In the genomic region with DNA sequence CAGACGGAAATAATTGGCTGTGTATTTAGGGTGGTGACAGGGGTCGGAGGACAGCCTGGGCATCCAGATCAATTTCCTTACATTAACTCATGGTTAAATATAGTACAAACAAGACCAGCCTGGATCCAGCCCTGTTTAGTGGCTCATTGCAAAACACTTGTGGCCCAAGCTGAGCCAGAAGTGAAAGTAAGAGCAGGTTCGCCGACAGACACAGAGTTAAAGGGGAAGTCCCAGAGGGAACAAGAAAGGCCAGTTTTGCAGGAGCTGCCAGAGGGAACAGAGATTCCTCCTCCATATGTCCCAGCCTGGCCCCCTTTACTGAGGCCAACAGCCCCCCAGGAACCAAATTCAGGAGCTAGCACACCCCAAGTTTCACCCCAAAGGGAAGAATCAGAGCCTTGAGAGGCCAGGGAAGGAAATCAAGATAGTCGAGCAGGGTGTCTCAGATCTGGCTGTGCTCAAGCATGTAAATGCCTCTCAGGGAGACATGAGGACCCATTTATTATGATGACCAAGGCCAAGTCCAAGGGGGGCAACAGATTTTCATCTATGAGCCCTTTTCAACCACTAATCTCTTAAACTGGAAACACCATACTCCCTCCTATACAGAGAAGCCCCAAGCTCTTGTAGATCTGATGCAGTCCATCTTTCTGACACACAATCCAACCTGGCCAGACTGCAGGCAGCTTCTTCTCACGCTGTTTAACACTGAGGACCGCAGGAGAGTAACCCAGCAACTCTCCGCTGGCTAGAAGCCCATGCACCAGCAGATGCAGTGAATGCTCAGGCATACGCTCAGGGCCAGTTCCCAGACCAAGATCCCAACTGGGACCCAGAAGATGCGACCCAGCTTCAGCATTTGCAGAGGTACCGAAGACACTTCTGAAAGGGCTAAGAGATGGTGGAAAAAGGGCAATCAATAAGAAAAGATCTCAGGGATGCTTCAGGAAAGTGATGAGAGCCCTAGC, we compare ENCODE assay signal across 9 cellular contexts. TPM values are rescaled to one million over a fixed set of nuclear protein-coding genes. Genes with fewer than 3 reads are reported as not detected.
DNase-seq lines count a peak whose midpoint lies in the region; ATAC-seq, FAIRE-seq and TF ChIP-seq lines count a peak whose summit lies in the region.
"Had no signal": no experiment of that assay in that cellular context is flagged by ENCODE, and none has a peak within 500 bp of the region (broad histone marks: within the 10 kb centered on the region; RNA-seq: fewer than 3 reads in every experiment).

No MANE protein-coding gene starts in this region.

- no peaks in the 10 kb centered on the region for H3K9me3 ChIP-seq in suprapubic skin

- ATAC-seq in HG02840 (IDR thresholded peaks at IDR 0.05; ENCODE audit: low FRiP score, unreplicated experiment), result peak; percentile 75

- FAIRE-seq in frontal cortex (lab: Jason Lieb, UNC), result no peak
- FAIRE-seq: endometrium had no signal

- no peaks in the 10 kb centered on the region for H3K27me3 ChIP-seq in brain microvascular endothelial cell (replicated peaks)
- H3K27me3 ChIP-seq in suprapubic skin, result no peaks in the 10 kb centered on the region

- no peak for TF ChIP-seq EP300 in suprapubic skin (IDR thresholded peaks at IDR 0.05)

- peaks cover 25% of the 10 kb centered on the region for H3K4me1 ChIP-seq in suprapubic skin

- no peak overlapping the region for H3K27ac ChIP-seq in brain microvascular endothelial cell
- no peak overlapping the region for H3K27ac ChIP-seq in suprapubic skin

- peak overlapping the region; percentile 27 for H3K4me3 ChIP-seq in brain microvascular endothelial cell (ENCODE audit: low read depth, low read length)
- H3K4me3 ChIP-seq in suprapubic skin, result peak overlapping the region; percentile 19

- in situ Hi-C loops in brain microvascular endothelial cell (cut with HindIII; ENCODE audit: low pct_ligation_motif_present, low sequenced_read_pairs), result no loop called here

- WGBS in suprapubic skin, result 47% methylated on average over 11 of the region's 11 CpGs

- H3K36me3 ChIP-seq in brain microvascular endothelial cell (replicated peaks) (no peaks in the 10 kb centered on the region), suprapubic skin (no peaks in the 10 kb centered on the region)

- DNase-seq in activated T-cell treated with anti-CD3 and anti-CD28 coated beads for 48 hours (ENCODE audit: low read depth), result peak; percentile 20
- no peak for DNase-seq in activated T-cell treated with anti-CD3 and anti-CD28 coated beads for 4 hours
- peak; percentile 85 for DNase-seq in NOMO-1 treated with DMSO at 0.1 percent for 48 hours (lab: John Stamatoyannopoulos, UW; ENCODE audit: unreplicated experiment)
- peak; percentile 67 for DNase-seq in brain microvascular endothelial cell
- peak; percentile 38 to 64 for DNase-seq in lung microvascular endothelial cell (ENCODE audit: low read depth in 2 of 2)
- peak; percentile 54 to 79 for DNase-seq in suprapubic skin (ENCODE audit: low spot score in 2 of 2)
- no peak for DNase-seq in frontal cortex (ENCODE audit: low spot score in 2 of 2)

- TF ChIP-seq CTCF in brain microvascular endothelial cell (IDR thresholded peaks at IDR 0.05; ENCODE audit: low read depth, low read length, missing control alignments), result no peak
- no peak for TF ChIP-seq CTCF in suprapubic skin (IDR thresholded peaks at IDR 0.05)

- TF ChIP-seq POLR2A in suprapubic skin (IDR thresholded peaks at IDR 0.05), result no peak

RNA-seq across cellular contexts. Expression of a gene that starts 15.9 kb away (rescaled TPM):
- total RNA-seq in lung microvascular endothelial cell, result 24.2 and 45.4 TPM in 2 replicates
- total RNA-seq in suprapubic skin, result 10 to 100 TPM; 41.2 to 65.9 (median 53.3) TPM
- total RNA-seq in frontal cortex, result 48.9 TPM

RNA-seq across cellular contexts. Expression of a gene that starts 16.2 kb away (rescaled TPM):
- 0.22 and 1.6 TPM in 2 replicates for total RNA-seq in lung microvascular endothelial cell
- 1 to 10 TPM in 3 of 4 donors, under 1 TPM in 1; 0.99 to 5.1 (median 2.2) TPM for total RNA-seq in suprapubic skin
- 25.7 TPM for total RNA-seq in frontal cortex

RNA-seq across cellular contexts. Expression of a gene that starts 39.7 kb away (rescaled TPM):
- total RNA-seq in lung microvascular endothelial cell (102 and 167 TPM in 2 replicates), suprapubic skin (100 to 1,000 TPM; 104 to 435 (median 229) TPM), frontal cortex (34.6 TPM)

Comparison
In these comparisons a context has a peak if more than half of its experiments do, and no peak if none do; other contexts are left out.
1. DNase-seq: peak in activated T-cell treated with anti-CD3 and anti-CD28 coated beads for 48 hours (single experiment), NOMO-1 treated with DMSO at 0.1 percent for 48 hours (single experiment), brain microvascular endothelial cell (single experiment), lung microvascular endothelial cell (2 of 2) and suprapubic skin (2 of 2); none in activated T-cell treated with anti-CD3 and anti-CD28 coated beads for 4 hours (single experiment) and frontal cortex (0 of 2).